ENCODE assay signal across 8 cellular contexts in genomic region chr2:85413592-85414421, GRCh38. TPM values are rescaled to one million over a fixed set of nuclear protein-coding genes. Genes with fewer than 3 reads are reported as not detected.
DNase-seq lines count a peak whose midpoint lies in the region; ATAC-seq and TF ChIP-seq lines count a peak whose summit lies in the region.

No MANE protein-coding gene starts in this region.

- peak; percentile 47 to 62 for ATAC-seq in activated T-cell treated with anti-CD3 and anti-CD28 coated beads, Interleukin-2, amount 50 U/mL, for 4 hours
- no peak for ATAC-seq in GM18498 (IDR thresholded peaks at IDR 0.05; ENCODE audit: unreplicated experiment)

- H3K4me1 Mint-ChIP-seq in HFFc6 (ENCODE audit: low read depth), result peaks cover 12% of the 10 kb centered on the region
- H3K4me1 Mint-ChIP-seq in activated T-cell treated with anti-CD3 and anti-CD28 coated beads, Interleukin-2, amount 50 U/mL, for 4 hours (ENCODE audit: low read depth), result peaks cover 36% of the 10 kb centered on the region

- H3K4me3 ChIP-seq in fibroblast of pulmonary artery (replicated peaks; ENCODE audit: low read depth, low read length) (peak overlapping the region; percentile 60), ovary (peak overlapping the region; percentile 65), WERI-Rb-1 (ENCODE audit: low read depth, low read length) (no peak overlapping the region), adrenal gland (peak overlapping the region in 1 of 4 donors; percentile 62)

- H3K36me3 Mint-ChIP-seq in HFFc6 (ENCODE audit: low read depth), result no peaks in the 10 kb centered on the region
- no peaks in the 10 kb centered on the region for H3K36me3 Mint-ChIP-seq in activated T-cell treated with anti-CD3 and anti-CD28 coated beads, Interleukin-2, amount 50 U/mL, for 4 hours (ENCODE audit: insufficient read depth)

- no peak for TF ChIP-seq EP300 in ovary (IDR thresholded peaks at IDR 0.05)

- peak; percentile 39 for DNase-seq in HFFc6
- DNase-seq in activated T-cell treated with anti-CD3 and anti-CD28 coated beads, Interleukin-2, amount 50 U/mL, for 4 hours, result peak; percentile 53
- DNase-seq in fibroblast of pulmonary artery (ENCODE audit: low read depth), result peak; percentile 53
- DNase-seq in ovary, result peak in 4 of 5 donors; percentile 59 to 74 (median 72)
- no peak for DNase-seq in WERI-Rb-1
- no peak for DNase-seq in adrenal gland
- no peak for DNase-seq in hippocampal formation (lab: John Stamatoyannopoulos, UW)

- H3K4me1 ChIP-seq in ovary (ENCODE audit: insufficient read depth), result no peaks in the 10 kb centered on the region
- H3K4me1 ChIP-seq in adrenal gland (replicated peaks in 1 of 2), result peaks cover 0 to 11% of the 10 kb centered on the region in 2 donors

- peaks cover 3% of the 10 kb centered on the region for H3K27me3 Mint-ChIP-seq in HFFc6 (ENCODE audit: insufficient read depth)
- peaks cover 7% of the 10 kb centered on the region for H3K27me3 Mint-ChIP-seq in activated T-cell treated with anti-CD3 and anti-CD28 coated beads, Interleukin-2, amount 50 U/mL, for 4 hours (ENCODE audit: low read depth)

- intact Hi-C loops in ovary (cut with DNase I) (no loop called here), adrenal gland (cut with DNase I) (no loop called here)

- H3K4me3 Mint-ChIP-seq in HFFc6, result peak overlapping the region; percentile 88
- H3K4me3 Mint-ChIP-seq in activated T-cell treated with anti-CD3 and anti-CD28 coated beads, Interleukin-2, amount 50 U/mL, for 4 hours, result peak overlapping the region; percentile 47

- 3% methylated on average over 37 to 44 of the region's 44 CpGs for WGBS in ovary, 3 donors
- 13 to 39% (median 19%) methylated on average over 23 to 44 of the region's 44 CpGs for whole genome bisulfite sequencing in adrenal gland, 4 donors

- H3K9me3 ChIP-seq in ovary (no peaks in the 10 kb centered on the region), WERI-Rb-1 (ENCODE audit: severe bottlenecking) (no peaks in the 10 kb centered on the region), adrenal gland (replicated peaks in 1 of 3) (no peaks in the 10 kb centered on the region)

- H3K27ac Mint-ChIP-seq in HFFc6, result peak overlapping the region; percentile 69; the same call in 1 of the 2 replicates

- H3K9me3 Mint-ChIP-seq in HFFc6, result no peaks in the 10 kb centered on the region
- no peaks in the 10 kb centered on the region for H3K9me3 Mint-ChIP-seq in activated T-cell treated with anti-CD3 and anti-CD28 coated beads, Interleukin-2, amount 50 U/mL, for 4 hours

- H3K27me3 ChIP-seq in ovary (no peaks in the 10 kb centered on the region), WERI-Rb-1 (ENCODE audit: insufficient read depth, low read depth, severe bottlenecking) (no peaks in the 10 kb centered on the region), adrenal gland (no peaks in the 10 kb centered on the region)

- TF ChIP-seq CTCF in HFFc6 (IDR thresholded peaks at IDR 0.05) (peak; percentile 42), fibroblast of pulmonary artery (IDR thresholded peaks at IDR 0.05; ENCODE audit: low read length, missing control alignments) (no peak), ovary (IDR thresholded peaks at IDR 0.05) (peak in 1 of 3 donors; percentile 10), WERI-Rb-1 (IDR thresholded peaks at IDR 0.05; ENCODE audit: low read depth, low read length) (no peak), adrenal gland (IDR thresholded peaks at IDR 0.05) (no peak)

- no peaks in the 10 kb centered on the region for H3K36me3 ChIP-seq in ovary
- H3K36me3 ChIP-seq in WERI-Rb-1, result no peaks in the 10 kb centered on the region
- H3K36me3 ChIP-seq in adrenal gland (replicated peaks in 1 of 2), result no peaks in the 10 kb centered on the region

- H3K27ac ChIP-seq in ovary (no peak overlapping the region), WERI-Rb-1 (no peak overlapping the region), adrenal gland (no peak overlapping the region)

- no peak for TF ChIP-seq POLR2A in ovary (IDR thresholded peaks at IDR 0.05)
- no peak for TF ChIP-seq POLR2A in adrenal gland (IDR thresholded peaks at IDR 0.05)

RNA-seq across cellular contexts. Expression of gene CAPG, which starts 3.6 kb away (rescaled TPM):
- total RNA-seq in HFFc6 (2021; fragmentation: NEBNext Ultra II Directional; extraction: Animal tissue kit (Norgen Biotek cat#: 25700)), result 10 to 100 TPM; 10.7 to 49.6 (median 13.6) TPM
- total RNA-seq in activated T-cell treated with anti-CD3 and anti-CD28 coated beads, Interleukin-2, amount 50 U/mL, for 4 hours, result 10 to 100 TPM in 1 of 3 donors, 1 to 10 TPM in 2; 9.1 to 10.9 (median 9.5) TPM
- total RNA-seq in ovary (10 to 100 TPM in 6 of 7 donors, 1 to 10 TPM in 1; 6.8 to 97.8 (median 23.6) TPM), adrenal gland (100 to 1,000 TPM in 1 of 8 donors, 10 to 100 TPM in 7; 17.5 to 104 (median 41.4) TPM)
- polyA plus RNA-seq in ovary (10 to 100 TPM in 1 of 2 donors, 1 to 10 TPM in 1; 9.8 to 12.3 TPM), adrenal gland (100 to 1,000 TPM in 1 of 3 donors, 10 to 100 TPM in 2; 13.8 to 192 (median 71.2) TPM)

RNA-seq across cellular contexts. Expression of gene SH2D6, which starts 4.7 kb away (rescaled TPM):
- under 1 TPM in 3 of 6 experiments, not detected in 3; 0.25 to 0.52 (median 0.37) TPM for total RNA-seq in HFFc6 (2021; fragmentation: NEBNext Ultra II Directional; extraction: Animal tissue kit (Norgen Biotek cat#: 25700))
- under 1 TPM; 0.26 to 0.54 (median 0.40) TPM for total RNA-seq in activated T-cell treated with anti-CD3 and anti-CD28 coated beads, Interleukin-2, amount 50 U/mL, for 4 hours
- total RNA-seq in ovary (1 to 10 TPM in 1 of 7 donors, under 1 TPM in 2, not detected in 4; 0.35 to 1.9 (median 0.48) TPM), adrenal gland (1 to 10 TPM in 1 of 8 donors, under 1 TPM in 2, not detected in 5; 0.69 to 1.4 (median 0.74) TPM)
- polyA plus RNA-seq in ovary (under 1 TPM in 1 of 2 donors, not detected in 1; 0.12 TPM), adrenal gland (1 to 10 TPM in 2 of 3 donors, under 1 TPM in 1; 0.53 to 4.2 (median 1.3) TPM)

RNA-seq across cellular contexts. Expression of gene ELMOD3, which starts 59.2 kb away (rescaled TPM):
- 10 to 100 TPM in 2 of 6 experiments, 1 to 10 TPM in 4; 7.0 to 10.9 (median 9.3) TPM for total RNA-seq in HFFc6 (2021; fragmentation: NEBNext Ultra II Directional; extraction: Animal tissue kit (Norgen Biotek cat#: 25700))
- 1 to 10 TPM; 5.5 to 9.9 (median 8.8) TPM for total RNA-seq in activated T-cell treated with anti-CD3 and anti-CD28 coated beads, Interleukin-2, amount 50 U/mL, for 4 hours
- total RNA-seq in ovary (10 to 100 TPM; 13.0 to 23.0 (median 15.2) TPM), adrenal gland (10 to 100 TPM; 12.3 to 37.0 (median 25.3) TPM)
- polyA plus RNA-seq in ovary (10 to 100 TPM; 17.6 to 21.6 TPM), adrenal gland (10 to 100 TPM; 18.9 to 69.0 (median 63.1) TPM)

RNA-seq across cellular contexts. Expression of gene RETSAT, which starts 59.5 kb away (rescaled TPM):
- total RNA-seq in HFFc6 (2021; fragmentation: NEBNext Ultra II Directional; extraction: Animal tissue kit (Norgen Biotek cat#: 25700)), result 10 to 100 TPM; 36.3 to 50.4 (median 39.0) TPM
- total RNA-seq in activated T-cell treated with anti-CD3 and anti-CD28 coated beads, Interleukin-2, amount 50 U/mL, for 4 hours, result 10 to 100 TPM; 16.0 to 18.6 (median 16.2) TPM
- total RNA-seq in ovary (10 to 100 TPM; 13.4 to 29.4 (median 25.1) TPM), adrenal gland (100 to 1,000 TPM in 7 of 8 donors, 10 to 100 TPM in 1; 93.8 to 178 (median 131) TPM)
- polyA plus RNA-seq in ovary (10 to 100 TPM; 16.2 to 24.8 TPM), adrenal gland (100 to 1,000 TPM in 1 of 3 donors, 10 to 100 TPM in 2; 26.1 to 209 (median 60.7) TPM)

Comparison
In these comparisons a context has a peak if more than half of its experiments do, and no peak if none do; other contexts are left out.
1. DNase-seq: peak in HFFc6 (single experiment), activated T-cell treated with anti-CD3 and anti-CD28 coated beads, Interleukin-2, amount 50 U/mL, for 4 hours (single experiment), fibroblast of pulmonary artery (single experiment) and ovary (4 of 5); none in WERI-Rb-1 (single experiment), adrenal gland (0 of 7) and hippocampal formation (0 of 2).